Comparison of ENCODE assay signal across 7 cellular contexts in genomic region chr22:50249382-50250248, GRCh38. TPM values are rescaled to one million over a fixed set of nuclear protein-coding genes. Genes with fewer than 3 reads are reported as not detected.
DNase-seq lines count a peak whose midpoint lies in the region; ATAC-seq and TF ChIP-seq lines count a peak whose summit lies in the region.
"Had no signal": no experiment of that assay in that cellular context is flagged by ENCODE, and none has a peak within 500 bp of the region (broad histone marks: within the 10 kb centered on the region; RNA-seq: fewer than 3 reads in every experiment).

No MANE protein-coding gene starts in this region.

- peaks cover 23% of the 10 kb centered on the region for H3K4me1 ChIP-seq in Loucy (ENCODE audit: insufficient read depth, low read length, poor library complexity, severe bottlenecking)

- peaks cover 27% of the 10 kb centered on the region; the same call in 1 of the 2 replicates for H3K79me2 ChIP-seq in Loucy (ENCODE audit: insufficient read depth, low read length)

- POLR2A ChIA-PET in AG04450 (lab: Yijun Ruan, JAX), result interaction anchor here (0.5 to 2.1 kb wide), 2 partner anchors 11 to 46 kb away, joined by 7 to 8 read pairs; partner anchors contain the start of gene MAPK12

- H3F3A ChIP-seq in Loucy (ENCODE audit: low read depth), result no peaks in the 10 kb centered on the region

- H3K36me3 ChIP-seq in Loucy (ENCODE audit: insufficient read depth, low read length), result no peaks in the 10 kb centered on the region

- ATAC-seq in HG03520 (IDR thresholded peaks at IDR 0.05; ENCODE audit: unreplicated experiment), result no peak

- no peak overlapping the region for H3K27ac ChIP-seq in AG04450 (ENCODE audit: low read depth, low read length)

- DNase-seq in AG04450 (ENCODE audit: low read depth, low spot score) (no peak), fibroblast of villous mesenchyme (ENCODE audit: low read depth) (no peak), posterior vena cava (ENCODE audit: low spot score) (no peak), HPDE6-E6E7 (ENCODE audit: extremely low spot score) (no peak)

- H3K9me2 ChIP-seq in Loucy (replicated peaks; ENCODE audit: low read depth, low read length), result no peaks in the 10 kb centered on the region

- H3K9me3 ChIP-seq in AG04450 (ENCODE audit: control insufficient read depth, insufficient read depth, low read length), result peaks cover 2% of the 10 kb centered on the region; the same call in 1 of the 2 replicates
- H3K9me3 ChIP-seq in Loucy (ENCODE audit: insufficient read depth, low read depth, low read length), result no peaks in the 10 kb centered on the region
- H3K9me3 ChIP-seq: tibial nerve had no signal

- peak overlapping the region; percentile 85 for H3K4me3 ChIP-seq in AG04450 (ENCODE audit: low read depth, low read length)
- H3K4me3 ChIP-seq in Loucy (ENCODE audit: low read length, poor library complexity, severe bottlenecking), result peak overlapping the region; percentile 90
- peak overlapping the region; percentile 76 for H3K4me3 ChIP-seq in fibroblast of villous mesenchyme (ENCODE audit: low read depth, low read length)

- H3K4me2 ChIP-seq in Loucy (ENCODE audit: low read depth, low read length, poor library complexity, severe bottlenecking), result peak overlapping the region; percentile 94

- no peak for TF ChIP-seq CTCF in AG04450 (IDR thresholded peaks at IDR 0.05; ENCODE audit: low read depth, low read length)
- TF ChIP-seq CTCF in Loucy (conservative IDR thresholded peaks at IDR 0.05; ENCODE audit: low read length), result no peak
- no peak for TF ChIP-seq CTCF in fibroblast of villous mesenchyme (IDR thresholded peaks at IDR 0.05; ENCODE audit: insufficient read depth, low read depth, low read length)

- peaks cover 26% of the 10 kb centered on the region for H4K20me1 ChIP-seq in Loucy (ENCODE audit: insufficient read depth, low read length, poor library complexity, severe bottlenecking)

- peak overlapping the region; percentile 94 for H3K9ac ChIP-seq in Loucy (ENCODE audit: low read depth, low read length, poor library complexity, severe bottlenecking)

- CTCF ChIA-PET in AG04450 (lab: Charles Lee), result interaction anchor here (0.5 kb wide), 1 partner anchor 78 kb away, joined by 3 read pairs; no protein-coding TSS in a partner anchor

- intact Hi-C loops in posterior vena cava (cut with DNase I), result loop anchor here (5.0 to 10.0 kb wide), 3 partner anchors 93 to 255 kb away; partner anchors contain the start of genes LMF2 (in 1 of the 2), NCAPH2 (in 1 of the 2), PPP6R2 (in 1 of the 2) and SBF1 (in 1 of the 2)

- no peak overlapping the region for H2AFZ ChIP-seq in Loucy (ENCODE audit: low read length)

- H3K27me3 ChIP-seq in AG04450 (ENCODE audit: control insufficient read depth, insufficient read depth, low read length) (no peaks in the 10 kb centered on the region), Loucy (ENCODE audit: insufficient read depth, low read length, poor library complexity, severe bottlenecking) (no peaks in the 10 kb centered on the region)
- H3K27me3 ChIP-seq: tibial nerve had no signal

RNA-seq across cellular contexts. Expression of gene HDAC10, which starts 1.4 kb away (rescaled TPM):
- polyA plus RNA-seq in AG04450 (2011; rRNA removed), result 7.0 and 9.9 TPM in 2 replicates
- polyA minus RNA-seq in AG04450 (2011; rRNA and poly(A)+ RNA removed), result 7.4 and 9.7 TPM in 2 replicates
- total RNA-seq in fibroblast of villous mesenchyme, result 18.7 and 19.4 TPM in 2 replicates
- 10 to 100 TPM; 14.1 to 23.6 TPM for total RNA-seq in posterior vena cava

RNA-seq across cellular contexts. Expression of gene TUBGCP6, which starts 4.8 kb away (rescaled TPM):
- polyA plus RNA-seq in AG04450 (2011; rRNA removed), result 8.5 and 10.8 TPM in 2 replicates
- polyA minus RNA-seq in AG04450 (2011; rRNA and poly(A)+ RNA removed), result 11.9 and 12.7 TPM in 2 replicates
- total RNA-seq in fibroblast of villous mesenchyme (25.4 and 32.4 TPM in 2 replicates), posterior vena cava (10 to 100 TPM; 20.6 to 23.4 TPM)

RNA-seq across cellular contexts. Expression of gene MAPK12, which starts 11.9 kb away (rescaled TPM):
- polyA plus RNA-seq in AG04450 (2011; rRNA removed), result 26.6 and 33.7 TPM in 2 replicates
- 32.0 and 45.4 TPM in 2 replicates for polyA minus RNA-seq in AG04450 (2011; rRNA and poly(A)+ RNA removed)
- total RNA-seq in fibroblast of villous mesenchyme (39.3 and 42.7 TPM in 2 replicates), posterior vena cava (10 to 100 TPM; 10.4 to 13.2 TPM)

RNA-seq across cellular contexts. Expression of gene MAPK11, which starts 20.6 kb away (rescaled TPM):
- polyA plus RNA-seq in AG04450 (2011; rRNA removed), result 6.7 and 9.6 TPM in 2 replicates
- polyA minus RNA-seq in AG04450 (2011; rRNA and poly(A)+ RNA removed), result 8.1 and 11.6 TPM in 2 replicates
- total RNA-seq in fibroblast of villous mesenchyme, result 6.5 and 6.8 TPM in 2 replicates
- 10 to 100 TPM; 11.5 to 11.6 TPM for total RNA-seq in posterior vena cava

RNA-seq across cellular contexts. Expression of gene SELENOO, which starts 48.8 kb away (rescaled TPM):
- polyA plus RNA-seq in AG04450 (2011; rRNA removed), result 6.8 and 9.4 TPM in 2 replicates
- polyA minus RNA-seq in AG04450 (2011; rRNA and poly(A)+ RNA removed), result 3.4 and 4.9 TPM in 2 replicates
- total RNA-seq in fibroblast of villous mesenchyme, result 18.0 and 20.7 TPM in 2 replicates
- total RNA-seq in posterior vena cava, result 10 to 100 TPM; 10.8 to 11.9 TPM
